Comparison of ENCODE assay signal across 1 cellular context in the genomic region with DNA sequence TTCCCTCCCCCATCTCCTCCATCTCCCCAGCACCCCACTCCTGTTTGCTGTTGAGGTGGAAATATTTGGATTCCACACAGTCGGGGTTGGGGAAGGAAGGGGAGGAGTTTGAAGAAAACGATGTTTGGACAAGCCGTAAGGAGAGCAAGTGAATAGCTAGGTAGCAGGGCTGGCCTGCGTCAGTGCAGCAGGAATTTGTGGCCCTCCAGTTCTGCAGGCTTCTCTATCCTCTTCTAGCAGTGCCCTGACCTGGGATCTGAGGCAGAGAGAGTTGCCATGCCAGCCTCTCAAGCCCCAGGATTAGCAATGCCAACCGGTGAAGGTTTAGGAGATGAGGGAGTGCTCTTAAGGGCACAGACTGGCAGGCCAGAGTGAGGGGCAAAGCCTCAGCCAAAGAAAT.
TF ChIP-seq lines count a peak whose summit lies in the region.

No MANE protein-coding gene starts in this region.

TF ChIP-seq in GM23338, 12 proteins besides CTCF, POLR2A, EP300 and RAD21 (continued from another document):
- TF ChIP-seq, protein P1, sequence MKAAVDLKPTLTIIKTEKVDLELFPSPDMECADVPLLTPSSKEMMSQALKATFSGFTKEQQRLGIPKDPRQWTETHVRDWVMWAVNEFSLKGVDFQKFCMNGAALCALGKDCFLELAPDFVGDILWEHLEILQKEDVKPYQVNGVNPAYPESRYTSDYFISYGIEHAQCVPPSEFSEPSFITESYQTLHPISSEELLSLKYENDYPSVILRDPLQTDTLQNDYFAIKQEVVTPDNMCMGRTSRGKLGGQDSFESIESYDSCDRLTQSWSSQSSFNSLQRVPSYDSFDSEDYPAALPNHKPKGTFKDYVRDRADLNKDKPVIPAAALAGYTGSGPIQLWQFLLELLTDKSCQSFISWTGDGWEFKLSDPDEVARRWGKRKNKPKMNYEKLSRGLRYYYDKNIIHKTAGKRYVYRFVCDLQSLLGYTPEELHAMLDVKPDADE (IDR thresholded peaks at IDR 0.05) = no peak
- TF ChIP-seq ZNF331 (CRISPR knock-in tag; IDR thresholded peaks at IDR 0.05; ENCODE audit: low read depth) = no peak
